ENCODE assay signal across 29 cellular contexts in the genomic region with DNA sequence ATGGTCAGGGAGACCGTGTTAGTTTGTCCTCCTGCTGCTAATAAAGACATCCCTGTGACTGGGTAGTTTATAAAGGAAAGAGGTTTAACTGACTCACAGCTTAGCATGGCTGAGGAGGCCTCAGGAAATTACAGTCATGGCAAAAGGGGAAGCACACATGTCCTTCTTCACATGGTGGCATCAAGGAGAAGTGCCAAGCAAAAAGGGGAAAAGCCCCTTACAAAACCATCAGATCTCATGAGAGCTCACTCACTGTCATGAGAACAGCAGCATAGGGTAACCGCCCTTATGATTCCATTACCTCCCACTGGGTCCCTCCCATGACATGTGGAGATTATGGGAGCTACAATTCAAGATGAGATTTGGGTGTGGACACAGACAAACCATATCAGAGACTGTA. TPM values are rescaled to one million over a fixed set of nuclear protein-coding genes. Genes with fewer than 3 reads are reported as not detected.
DNase-seq lines count a peak whose midpoint lies in the region; ATAC-seq and TF ChIP-seq lines count a peak whose summit lies in the region.
"Had no signal": no experiment of that assay in that cellular context is flagged by ENCODE, and none has a peak within 500 bp of the region (broad histone marks: within the 10 kb centered on the region; RNA-seq: fewer than 3 reads in every experiment).

No MANE protein-coding gene starts in this region.

- peaks cover 24% of the 10 kb centered on the region for H3K4me1 ChIP-seq in left ventricle myocardium inferior
- H3K4me1 ChIP-seq: Peyer's patch, SJCRH30, stomach, tibial nerve had no signal

- TF ChIP-seq POLR2A in NB4 (IDR thresholded peaks at IDR 0.05; ENCODE audit: extremely low read depth, insufficient read length): no peak

- POLR2A ChIA-PET in HEK293T (lab: Yijun Ruan, JAX): no interaction called here

- no peak for ATAC-seq in left cardiac atrium
- no peak for ATAC-seq in central memory CD8-positive, alpha-beta T cell (replicated peaks; ENCODE audit: extremely low read depth, poor library complexity, severe bottlenecking)
- ATAC-seq: K562; natural killer cell treated with Interleukin-12 subunit alpha and Interleukin-12 subunit beta and Interleukin-15 and Interleukin-18, amount 100 ng/mL, for 72 hours had no signal

- intact Hi-C loops in left ventricle myocardium inferior (cut with micrococcal nuclease) (no loop called here), left cardiac atrium (cut with DNase I) (no loop called here)
- intact Hi-C loops in activated naive CD4-positive, alpha-beta T cell treated with anti-CD3 and anti-CD28 coated beads for 36 hours (cut with micrococcal nuclease): no loop called here

- DNase-seq in left ventricle myocardium inferior: no peak
- no peak for DNase-seq in left cardiac atrium
- peak; percentile 73 for DNase-seq in NB4 (ENCODE audit: low read depth)
- DNase-seq in central memory CD8-positive, alpha-beta T cell (ENCODE audit: low spot score in 2 of 2): no peak
- no peak for DNase-seq in activated T-cell treated with anti-CD3 and anti-CD28 coated beads, Interleukin-2, amount 50 U/mL, for 48 hours
- DNase-seq in HEK293T (ENCODE audit: extremely low spot score): no peak
- DNase-seq in NCI-H748 (lab: John Stamatoyannopoulos, UW; ENCODE audit: unreplicated experiment): no peak
- no peak for DNase-seq in activated naive CD4-positive, alpha-beta T cell treated with anti-CD3 and anti-CD28 coated beads for 36 hours
- DNase-seq: activated CD4-positive, alpha-beta memory T cell treated with anti-CD3 and anti-CD28 coated beads for 36 hours; activated CD4-positive, CD25-positive, alpha-beta regulatory T cell treated with anti-CD3 and anti-CD28 coated beads, Interleukin-2, amount 50 U/mL, for 72 hours; central memory CD4-positive, alpha-beta T cell; COR-L47; DMS53; H9; MG63; NCI-H146; NCI-H2107; Peyer's patch; SJCRH30; small intestine; stimulated activated CD4-positive, alpha-beta T cell treated with anti-CD3 and anti-CD28 coated beads, Interleukin-1b, Interleukin-23, amount 100 ng/mL, for 48 hours; stimulated activated CD8-positive, alpha-beta memory T cell treated with anti-CD3 and anti-CD28 coated beads, Interleukin-4, amount 100 ng/mL, for 48 hours; stomach had no signal

- TF ChIP-seq CTCF in left ventricle myocardium inferior (IDR thresholded peaks at IDR 0.05; ENCODE audit: borderline replicate concordance): no peak
- TF ChIP-seq CTCF in NB4 (IDR thresholded peaks at IDR 0.05; ENCODE audit: low read depth, low read length): no peak

- peaks cover 2% of the 10 kb centered on the region for H3K36me3 Mint-ChIP-seq in central memory CD8-positive, alpha-beta T cell (ENCODE audit: insufficient read depth)
- peaks cover 23% of the 10 kb centered on the region for H3K36me3 Mint-ChIP-seq in activated naive CD4-positive, alpha-beta T cell treated with anti-CD3 and anti-CD28 coated beads for 36 hours (ENCODE audit: low read depth)

- peak overlapping the region; percentile 25 for H3K27ac Mint-ChIP-seq in central memory CD8-positive, alpha-beta T cell (ENCODE audit: low read depth)
- no peak overlapping the region for H3K27ac Mint-ChIP-seq in activated naive CD4-positive, alpha-beta T cell treated with anti-CD3 and anti-CD28 coated beads for 36 hours
- H3K27ac Mint-ChIP-seq: activated CD4-positive, alpha-beta memory T cell treated with anti-CD3 and anti-CD28 coated beads for 36 hours; activated naive CD8-positive, alpha-beta T cell; B cell; H9; natural killer cell treated with Interleukin-12 subunit alpha and Interleukin-12 subunit beta and Interleukin-15 and Interleukin-18, amount 100 ng/mL, for 72 hours had no signal

- no peak overlapping the region for H3K4me3 ChIP-seq in left ventricle myocardium inferior
- H3K4me3 ChIP-seq in NB4 (ENCODE audit: low read depth, low read length): no peak overlapping the region
- H3K4me3 ChIP-seq: dorsolateral prefrontal cortex, K562, MG63, Peyer's patch, SJCRH30, stomach, tibial nerve had no signal

- H3K36me3 ChIP-seq in left ventricle myocardium inferior: no peaks in the 10 kb centered on the region
- H3K36me3 ChIP-seq: Peyer's patch, SJCRH30 had no signal

- no peaks in the 10 kb centered on the region for H3K9me3 Mint-ChIP-seq in central memory CD8-positive, alpha-beta T cell
- peaks cover 10% of the 10 kb centered on the region for H3K9me3 Mint-ChIP-seq in activated naive CD4-positive, alpha-beta T cell treated with anti-CD3 and anti-CD28 coated beads for 36 hours
- H3K9me3 Mint-ChIP-seq: natural killer cell treated with Interleukin-12 subunit alpha and Interleukin-12 subunit beta and Interleukin-15 and Interleukin-18, amount 100 ng/mL, for 72 hours had no signal

- peaks cover 7% of the 10 kb centered on the region for H3K9me3 ChIP-seq in left ventricle myocardium inferior (replicated peaks)
- H3K9me3 ChIP-seq: Peyer's patch, SJCRH30, stomach had no signal

- CTCF ChIA-PET in HEK293T (lab: Yijun Ruan, JAX): interaction anchor here (1.4 kb wide), 1 partner anchor 16 kb away, joined by 5 read pairs; no protein-coding TSS in a partner anchor
- CTCF ChIA-PET in activated naive CD4-positive, alpha-beta T cell treated with anti-CD3 and anti-CD28 coated beads for 36 hours (lab: Charles Lee): interaction anchor here (1.3 kb wide), 1 partner anchor 123 kb away, joined by 4 read pairs; no protein-coding TSS in a partner anchor

- no peaks in the 10 kb centered on the region for H3K27me3 Mint-ChIP-seq in central memory CD8-positive, alpha-beta T cell
- H3K27me3 Mint-ChIP-seq in activated naive CD4-positive, alpha-beta T cell treated with anti-CD3 and anti-CD28 coated beads for 36 hours (ENCODE audit: low read depth): no peaks in the 10 kb centered on the region
- H3K27me3 Mint-ChIP-seq: activated CD4-positive, alpha-beta memory T cell treated with anti-CD3 and anti-CD28 coated beads for 36 hours; activated naive CD8-positive, alpha-beta T cell; B cell; natural killer cell treated with Interleukin-12 subunit alpha and Interleukin-12 subunit beta and Interleukin-15 and Interleukin-18, amount 100 ng/mL, for 72 hours had no signal

- peak overlapping the region; percentile 78 for H3K27ac ChIP-seq in left ventricle myocardium inferior (replicated peaks)
- H3K27ac ChIP-seq: Peyer's patch, SJCRH30, stomach, tibial nerve had no signal

- H3K4me1 Mint-ChIP-seq in central memory CD8-positive, alpha-beta T cell: peaks cover 37% of the 10 kb centered on the region
- H3K4me1 Mint-ChIP-seq in activated naive CD4-positive, alpha-beta T cell treated with anti-CD3 and anti-CD28 coated beads for 36 hours (ENCODE audit: low read depth): peaks cover 37% of the 10 kb centered on the region

- no peaks in the 10 kb centered on the region for H3K27me3 ChIP-seq in left ventricle myocardium inferior (ENCODE audit: low read depth)
- H3K27me3 ChIP-seq: dorsolateral prefrontal cortex, MG63, Peyer's patch, SJCRH30, stomach, tibial nerve had no signal

- no peak overlapping the region for H3K4me3 Mint-ChIP-seq in central memory CD8-positive, alpha-beta T cell
- no peak overlapping the region for H3K4me3 Mint-ChIP-seq in activated naive CD4-positive, alpha-beta T cell treated with anti-CD3 and anti-CD28 coated beads for 36 hours
- H3K4me3 Mint-ChIP-seq: activated CD4-positive, alpha-beta memory T cell treated with anti-CD3 and anti-CD28 coated beads for 36 hours; activated naive CD8-positive, alpha-beta T cell; B cell; H9; natural killer cell treated with Interleukin-12 subunit alpha and Interleukin-12 subunit beta and Interleukin-15 and Interleukin-18, amount 100 ng/mL, for 72 hours had no signal

TF ChIP-seq in HEK293T, 16 proteins besides CTCF, POLR2A, EP300 and RAD21:
- TF ChIP-seq ZNF384 (IDR thresholded peaks at IDR 0.05): no peak
- TF ChIP-seq BHLHE40 (IDR thresholded peaks at IDR 0.05; ENCODE audit: borderline replicate concordance): no peak
- no peak for TF ChIP-seq NFRKB (IDR thresholded peaks at IDR 0.05)
- TF ChIP-seq TARDBP (IDR thresholded peaks at IDR 0.05): no peak

RNA-seq across cellular contexts. Expression of a gene that starts 27.0 kb away (rescaled TPM):
- total RNA-seq in left ventricle myocardium inferior (50.6 TPM), left cardiac atrium (10 to 100 TPM; 39.2 to 46.8 TPM)
- total RNA-seq in activated naive CD4-positive, alpha-beta T cell treated with anti-CD3 and anti-CD28 coated beads for 36 hours: 10 to 100 TPM; 52.8 to 53.0 TPM
